9 cellular contexts compared by ENCODE assay signal in the genomic region with DNA sequence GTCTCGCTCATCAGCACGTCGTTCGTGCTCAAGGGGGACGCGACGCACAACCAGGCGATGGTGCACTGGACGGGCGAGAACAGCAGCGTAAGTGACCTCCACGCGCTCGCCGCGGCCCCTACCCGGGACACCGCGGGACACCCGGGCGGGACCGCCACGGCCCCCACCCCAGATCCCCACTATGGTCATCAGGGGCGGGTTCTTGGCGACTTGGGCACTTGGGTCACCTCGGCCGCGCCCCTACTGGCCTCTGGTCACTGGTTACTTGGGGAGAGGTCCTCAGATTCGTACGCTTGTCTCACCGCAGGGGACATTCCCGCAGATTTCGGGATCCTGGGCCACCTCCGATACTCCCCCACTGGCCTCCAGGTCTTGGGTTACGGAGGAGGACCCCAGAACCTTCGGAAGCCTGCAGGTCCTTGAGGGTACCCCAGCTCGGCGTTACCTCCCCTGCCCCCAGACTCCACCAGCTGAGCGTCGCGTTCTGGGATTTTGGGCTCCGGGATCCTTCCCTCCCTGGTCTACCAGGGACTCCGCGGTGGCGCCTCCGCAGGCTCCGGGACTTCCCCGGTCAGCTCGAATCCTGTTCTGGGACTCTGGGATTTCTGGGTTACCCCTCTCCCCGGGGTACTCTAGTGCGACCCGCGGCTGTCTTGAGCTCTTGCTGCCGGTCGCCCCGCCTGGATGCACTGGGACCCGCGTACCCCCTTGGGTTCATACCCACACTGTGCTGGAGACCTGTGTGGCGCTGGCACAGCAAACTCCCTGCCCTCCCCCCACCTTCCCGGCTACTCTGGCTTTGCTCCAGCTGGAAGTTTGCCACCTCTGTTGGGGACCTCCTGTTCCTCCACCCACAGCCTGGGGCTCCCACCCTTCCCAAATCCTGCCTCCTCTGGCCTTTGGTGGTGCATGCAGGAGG. TPM values are rescaled to one million over a fixed set of nuclear protein-coding genes. Genes with fewer than 3 reads are reported as not detected.
DNase-seq lines count a peak whose midpoint lies in the region; ATAC-seq, FAIRE-seq and TF ChIP-seq lines count a peak whose summit lies in the region.
"Had no signal": no experiment of that assay in that cellular context is flagged by ENCODE, and none has a peak within 500 bp of the region (broad histone marks: within the 10 kb centered on the region; RNA-seq: fewer than 3 reads in every experiment).

No MANE protein-coding gene starts in this region.

- peak overlapping the region; percentile 66 to 96 for H3K27ac ChIP-seq in A549
- H3K27ac ChIP-seq: SJSA1 had no signal

- H3K36me3 Mint-ChIP-seq in nephron (ENCODE audit: low read depth): no peaks in the 10 kb centered on the region

- DNase-seq in A549 (ENCODE audit: low read depth in 1 of 2, low spot score in 1 of 2) (peak in 1 of 2 experiments; percentile 17), MG63 (no peak), epithelial cell of proximal tubule (ENCODE audit: low read depth) (no peak), GM10248 (ENCODE audit: extremely low spot score) (no peak), AML-193 (lab: John Stamatoyannopoulos, UW) (no peak)

- ATAC-seq in A549 (peak; percentile 12 to 15; a peak in 4 of 6 replicates), HG03460 (IDR thresholded peaks at IDR 0.05; ENCODE audit: unreplicated experiment) (no peak), GM18498 (IDR thresholded peaks at IDR 0.05; ENCODE audit: unreplicated experiment) (no peak)

- CTCF ChIA-PET in A549 (lab: Yijun Ruan, JAX): interaction anchor here (0.7 to 7.4 kb wide), 28 partner anchors 10 to 794 kb away, joined by 3 to 55 read pairs (median 5); no protein-coding TSS in a partner anchor
- CTCF ChIA-PET in GM10248 (lab: Yijun Ruan, JAX): interaction anchor here (1.0 to 1.3 kb wide), 2 partner anchors 9 to 527 kb away, joined by 3 to 4 read pairs; no protein-coding TSS in a partner anchor

- no peak for TF ChIP-seq CTCF in A549 (IDR thresholded peaks at IDR 0.05)
- TF ChIP-seq CTCF in epithelial cell of proximal tubule (conservative IDR thresholded peaks at IDR 0.05; ENCODE audit: low read depth, low read length): no peak
- no peak for TF ChIP-seq CTCF in nephron (IDR thresholded peaks at IDR 0.05; ENCODE audit: unreplicated experiment in 3 of 3)
- no peak for TF ChIP-seq CTCF in GM10248 (IDR thresholded peaks at IDR 0.05; ENCODE audit: control extremely low read depth, extremely low read depth, low read depth, missing control alignments)

- TF ChIP-seq POLR2A in A549 (IDR thresholded peaks at IDR 0.05; ENCODE audit: low read length): no peak

- peak overlapping the region; percentile 88 to 92 (median 89) for H3K4me3 Mint-ChIP-seq in nephron

- peaks cover 47% of the 10 kb centered on the region for H3K4me1 Mint-ChIP-seq in nephron

- H3K4me3 ChIP-seq in A549 (peak overlapping the region; percentile 56), MG63 (peak overlapping the region; percentile 27; the same call in 1 of the 2 replicates), epithelial cell of proximal tubule (ENCODE audit: low read depth, low read length) (peak overlapping the region; percentile 59)
- H3K4me3 ChIP-seq: SJSA1 had no signal

- TF ChIP-seq RAD21 in A549 (conservative IDR thresholded peaks at IDR 0.05 in 1 of 2, IDR thresholded peaks at IDR 0.05 in 1 of 2): no peak

- no peaks in the 10 kb centered on the region for H3K27me3 ChIP-seq in MG63

- H3K36me3 ChIP-seq in MG63: no peaks in the 10 kb centered on the region
- H3K36me3 ChIP-seq: SJSA1 had no signal

- no peak overlapping the region for H3K27ac Mint-ChIP-seq in nephron

- 10% methylated on average over 9 of the region's 60 CpGs for WGBS in A549 (ENCODE audit: missing lambda C conversion rate)

- H3K4me2 ChIP-seq in A549: peak overlapping the region; percentile 98

- H3K9me3 Mint-ChIP-seq in nephron: no peaks in the 10 kb centered on the region

- peaks cover 17% of the 10 kb centered on the region; the same call in 2 of the 3 replicates for H3K4me1 ChIP-seq in A549

- peaks cover 57% of the 10 kb centered on the region for H3K27me3 Mint-ChIP-seq in nephron (ENCODE audit: low read depth)

- FAIRE-seq in A549 (lab: Jason Lieb, UNC): no peak

- no peak for TF ChIP-seq EP300 in A549 (IDR thresholded peaks at IDR 0.05)

- H3K9me3 ChIP-seq in A549: no peaks in the 10 kb centered on the region
- H3K9me3 ChIP-seq in MG63: no peaks in the 10 kb centered on the region
- H3K9me3 ChIP-seq: SJSA1 had no signal

- POLR2A ChIA-PET in A549 (lab: Yijun Ruan, JAX) (no interaction called here), GM10248 (lab: Yijun Ruan, JAX) (no interaction called here)

TF ChIP-seq in A549, 52 proteins besides CTCF, POLR2A, EP300 and RAD21:
- TF ChIP-seq ELK1 (IDR thresholded peaks at IDR 0.05; ENCODE audit: low read depth, low read length): no peak
- no peak for TF ChIP-seq ATOH8 (CRISPR knock-in tag; IDR thresholded peaks at IDR 0.05; ENCODE audit: low read depth)
- no peak for TF ChIP-seq HOXB5 (CRISPR knock-in tag; IDR thresholded peaks at IDR 0.05)
- no peak for TF ChIP-seq FOSL2 (IDR thresholded peaks at IDR 0.05)
- TF ChIP-seq FOSL2 (CRISPR knock-in tag; IDR thresholded peaks at IDR 0.05): no peak
- TF ChIP-seq, protein P1, sequence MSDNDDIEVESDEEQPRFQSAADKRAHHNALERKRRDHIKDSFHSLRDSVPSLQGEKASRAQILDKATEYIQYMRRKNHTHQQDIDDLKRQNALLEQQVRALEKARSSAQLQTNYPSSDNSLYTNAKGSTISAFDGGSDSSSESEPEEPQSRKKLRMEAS (IDR thresholded peaks at IDR 0.05): no peak
- no peak for TF ChIP-seq CHD4 (IDR thresholded peaks at IDR 0.05; ENCODE audit: borderline replicate concordance)
- TF ChIP-seq SREBF2 (IDR thresholded peaks at IDR 0.05): no peak
- TF ChIP-seq RCOR1 (IDR thresholded peaks at IDR 0.05; ENCODE audit: low read depth, low read length): no peak
- TF ChIP-seq, protein P2, sequence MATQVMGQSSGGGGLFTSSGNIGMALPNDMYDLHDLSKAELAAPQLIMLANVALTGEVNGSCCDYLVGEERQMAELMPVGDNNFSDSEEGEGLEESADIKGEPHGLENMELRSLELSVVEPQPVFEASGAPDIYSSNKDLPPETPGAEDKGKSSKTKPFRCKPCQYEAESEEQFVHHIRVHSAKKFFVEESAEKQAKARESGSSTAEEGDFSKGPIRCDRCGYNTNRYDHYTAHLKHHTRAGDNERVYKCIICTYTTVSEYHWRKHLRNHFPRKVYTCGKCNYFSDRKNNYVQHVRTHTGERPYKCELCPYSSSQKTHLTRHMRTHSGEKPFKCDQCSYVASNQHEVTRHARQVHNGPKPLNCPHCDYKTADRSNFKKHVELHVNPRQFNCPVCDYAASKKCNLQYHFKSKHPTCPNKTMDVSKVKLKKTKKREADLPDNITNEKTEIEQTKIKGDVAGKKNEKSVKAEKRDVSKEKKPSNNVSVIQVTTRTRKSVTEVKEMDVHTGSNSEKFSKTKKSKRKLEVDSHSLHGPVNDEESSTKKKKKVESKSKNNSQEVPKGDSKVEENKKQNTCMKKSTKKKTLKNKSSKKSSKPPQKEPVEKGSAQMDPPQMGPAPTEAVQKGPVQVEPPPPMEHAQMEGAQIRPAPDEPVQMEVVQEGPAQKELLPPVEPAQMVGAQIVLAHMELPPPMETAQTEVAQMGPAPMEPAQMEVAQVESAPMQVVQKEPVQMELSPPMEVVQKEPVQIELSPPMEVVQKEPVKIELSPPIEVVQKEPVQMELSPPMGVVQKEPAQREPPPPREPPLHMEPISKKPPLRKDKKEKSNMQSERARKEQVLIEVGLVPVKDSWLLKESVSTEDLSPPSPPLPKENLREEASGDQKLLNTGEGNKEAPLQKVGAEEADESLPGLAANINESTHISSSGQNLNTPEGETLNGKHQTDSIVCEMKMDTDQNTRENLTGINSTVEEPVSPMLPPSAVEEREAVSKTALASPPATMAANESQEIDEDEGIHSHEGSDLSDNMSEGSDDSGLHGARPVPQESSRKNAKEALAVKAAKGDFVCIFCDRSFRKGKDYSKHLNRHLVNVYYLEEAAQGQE (IDR thresholded peaks at IDR 0.05): no peak
- TF ChIP-seq POLR2AphosphoS2 (conservative IDR thresholded peaks at IDR 0.05; ENCODE audit: low read length): no peak
- TF ChIP-seq CBX8 (IDR thresholded peaks at IDR 0.05): no peak
- no peak for TF ChIP-seq PHF8 (IDR thresholded peaks at IDR 0.05; ENCODE audit: borderline replicate concordance, low read depth)
- no peak for TF ChIP-seq RFX5 (IDR thresholded peaks at IDR 0.05)
- TF ChIP-seq JUNB (IDR thresholded peaks at IDR 0.05): no peak
- TF ChIP-seq ESRRA (IDR thresholded peaks at IDR 0.05; ENCODE audit: borderline replicate concordance, low read length): no peak
- TF ChIP-seq GATA3 (IDR thresholded peaks at IDR 0.05; ENCODE audit: borderline replicate concordance): no peak
- TF ChIP-seq ZC3H11A (IDR thresholded peaks at IDR 0.05): no peak
- TF ChIP-seq HDAC2 (IDR thresholded peaks at IDR 0.05): no peak

RNA-seq across cellular contexts. Expression of gene SORCS2, which starts 1.0 kb away (rescaled TPM):
- polyA plus RNA-seq in A549 (2011; rRNA removed) (1.4 and 2.3 TPM in 2 replicates), A549 (2017; fragmentation: RNase III; extraction: RNeasy Plus Mini Kit Qiagen cat#74134 plus additional on column Dnase treatment) (4.3 to 5.1 TPM (median 4.6 TPM) in 3 replicates)
- polyA plus RNA-seq in A549 (2012; cell fraction: cytosol; rRNA removed): 1.5 and 1.8 TPM in 2 replicates
- 6.5 and 7.7 TPM in 2 replicates for polyA plus RNA-seq in A549 (2012; cell fraction: nucleus; rRNA removed)
- polyA minus RNA-seq in A549 (2011; rRNA and poly(A)+ RNA removed): 1.6 and 2.1 TPM in 2 replicates
- 0.25 and 1.5 TPM in 2 replicates for total RNA-seq in MG63 (2014; rRNA removed; shearing (Covaris generic); ENCODE audit: low replicate concordance)
- 0.22 and 0.29 TPM in 2 replicates for total RNA-seq in epithelial cell of proximal tubule

Comparison
In these comparisons a context has a peak if more than half of its experiments do, and no peak if none do; other contexts are left out.
1. ATAC-seq: peak in A549 (2 of 2); none in HG03460 (single experiment) and GM18498 (single experiment).
2. Peak in every context shown above with its lines, with median percentiles within 50 percentile points of each other: H3K4me3 ChIP-seq.